Comparison of ENCODE assay signal across 1 cellular context in the genomic region with DNA sequence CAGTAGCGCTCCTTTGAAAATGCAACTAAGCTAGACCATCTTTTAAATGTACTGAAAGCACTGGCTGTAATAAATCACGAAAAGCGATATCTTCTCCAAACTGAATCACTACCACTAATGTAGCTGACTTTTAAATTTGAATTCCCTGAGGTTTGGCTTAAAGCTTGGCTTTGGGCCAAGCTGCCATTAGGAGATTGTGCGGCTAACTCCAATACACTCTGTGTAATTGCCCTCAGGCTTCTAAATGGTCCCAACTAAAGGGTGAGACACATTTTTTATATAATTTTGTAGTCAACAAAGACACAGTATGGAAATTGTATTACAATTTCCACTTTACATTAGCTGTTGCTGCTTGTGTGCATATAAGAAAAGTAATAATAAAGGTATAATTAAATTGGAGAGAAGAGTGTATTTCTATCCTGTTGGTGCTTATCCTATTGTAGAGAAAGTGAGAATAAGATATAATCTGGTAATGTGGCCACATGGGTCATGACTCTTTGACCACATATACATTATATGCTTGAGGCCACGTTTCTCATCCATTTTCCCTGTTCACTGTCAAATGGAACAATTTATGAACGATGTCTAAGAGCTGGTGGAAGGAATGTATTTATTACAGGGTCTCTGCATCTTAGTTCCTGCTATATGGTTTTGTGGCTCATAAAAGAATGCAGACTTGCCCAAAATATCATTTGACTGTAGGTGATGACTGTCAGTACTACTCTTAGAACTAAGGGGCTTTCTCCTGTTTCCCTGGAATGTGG.
TF ChIP-seq lines count a peak whose summit lies in the region.

No MANE protein-coding gene starts in this region.

TF ChIP-seq in SK-N-SH treated with all-trans-retinoic acid at 6 μM for 48 hours, 23 proteins besides CTCF, POLR2A, EP300 and RAD21 (continued from another document):
- TF ChIP-seq TCF4 (CRISPR knock-in tag; IDR thresholded peaks at IDR 0.05; ENCODE audit: borderline replicate concordance) (peak; percentile 12; the same call in 1 of the 2 replicates), PPARA (CRISPR knock-in tag; IDR thresholded peaks at IDR 0.05; ENCODE audit: borderline replicate concordance) (no peak), ESRRG (CRISPR knock-in tag; IDR thresholded peaks at IDR 0.05) (no peak), ARNTL (CRISPR knock-in tag; IDR thresholded peaks at IDR 0.05; ENCODE audit: borderline replicate concordance, low read depth) (no peak), OSR1 (CRISPR knock-in tag; IDR thresholded peaks at IDR 0.05) (no peak), ZC3H10 (CRISPR knock-in tag; IDR thresholded peaks at IDR 0.05) (no peak), BACH2 (CRISPR knock-in tag; IDR thresholded peaks at IDR 0.05; ENCODE audit: borderline replicate concordance) (no peak), ISL1 (CRISPR knock-in tag; IDR thresholded peaks at IDR 0.05) (peak; percentile 94), ZNF8 (CRISPR knock-in tag; IDR thresholded peaks at IDR 0.05) (no peak), ZNF565 (CRISPR knock-in tag; conservative IDR thresholded peaks at IDR 0.05; ENCODE audit: low read depth) (no peak), RARB (CRISPR knock-in tag; IDR thresholded peaks at IDR 0.05) (no peak), TOX (CRISPR knock-in tag; IDR thresholded peaks at IDR 0.05; ENCODE audit: borderline replicate concordance) (no peak), GLIS3 (CRISPR knock-in tag; IDR thresholded peaks at IDR 0.05) (no peak)
- TF ChIP-seq, protein P1, sequence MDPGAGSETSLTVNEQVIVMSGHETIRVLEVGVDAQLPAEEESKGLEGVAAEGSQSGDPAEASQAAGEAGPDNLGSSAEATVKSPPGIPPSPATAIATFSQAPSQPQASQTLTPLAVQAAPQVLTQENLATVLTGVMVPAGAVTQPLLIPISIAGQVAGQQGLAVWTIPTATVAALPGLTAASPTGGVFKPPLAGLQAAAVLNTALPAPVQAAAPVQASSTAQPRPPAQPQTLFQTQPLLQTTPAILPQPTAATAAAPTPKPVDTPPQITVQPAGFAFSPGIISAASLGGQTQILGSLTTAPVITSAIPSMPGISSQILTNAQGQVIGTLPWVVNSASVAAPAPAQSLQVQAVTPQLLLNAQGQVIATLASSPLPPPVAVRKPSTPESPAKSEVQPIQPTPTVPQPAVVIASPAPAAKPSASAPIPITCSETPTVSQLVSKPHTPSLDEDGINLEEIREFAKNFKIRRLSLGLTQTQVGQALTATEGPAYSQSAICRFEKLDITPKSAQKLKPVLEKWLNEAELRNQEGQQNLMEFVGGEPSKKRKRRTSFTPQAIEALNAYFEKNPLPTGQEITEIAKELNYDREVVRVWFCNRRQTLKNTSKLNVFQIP (CRISPR knock-in tag; IDR thresholded peaks at IDR 0.05; ENCODE audit: borderline replicate concordance, low read depth) = no peak
- TF ChIP-seq, protein P2, sequence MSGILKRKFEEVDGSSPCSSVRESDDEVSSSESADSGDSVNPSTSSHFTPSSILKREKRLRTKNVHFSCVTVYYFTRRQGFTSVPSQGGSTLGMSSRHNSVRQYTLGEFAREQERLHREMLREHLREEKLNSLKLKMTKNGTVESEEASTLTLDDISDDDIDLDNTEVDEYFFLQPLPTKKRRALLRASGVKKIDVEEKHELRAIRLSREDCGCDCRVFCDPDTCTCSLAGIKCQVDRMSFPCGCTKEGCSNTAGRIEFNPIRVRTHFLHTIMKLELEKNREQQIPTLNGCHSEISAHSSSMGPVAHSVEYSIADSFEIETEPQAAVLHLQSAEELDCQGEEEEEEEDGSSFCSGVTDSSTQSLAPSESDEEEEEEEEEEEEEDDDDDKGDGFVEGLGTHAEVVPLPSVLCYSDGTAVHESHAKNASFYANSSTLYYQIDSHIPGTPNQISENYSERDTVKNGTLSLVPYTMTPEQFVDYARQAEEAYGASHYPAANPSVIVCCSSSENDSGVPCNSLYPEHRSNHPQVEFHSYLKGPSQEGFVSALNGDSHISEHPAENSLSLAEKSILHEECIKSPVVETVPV (CRISPR knock-in tag; IDR thresholded peaks at IDR 0.05) = no peak
